ENCODE assay signal across 9 cellular contexts in genomic region chr19:38079926-38080380, GRCh38.
DNase-seq lines count a peak whose midpoint lies in the region; ATAC-seq and TF ChIP-seq lines count a peak whose summit lies in the region.
"Had no signal": no experiment of that assay in that cellular context is flagged by ENCODE, and none has a peak within 500 bp of the region (broad histone marks: within the 10 kb centered on the region; RNA-seq: fewer than 3 reads in every experiment).

No MANE protein-coding gene starts in this region.

- H3K4me1 ChIP-seq in endodermal cell (ENCODE audit: control insufficient read depth, insufficient read depth, low read length) (no peaks in the 10 kb centered on the region), skeletal muscle satellite cell (ENCODE audit: control insufficient read depth, insufficient read depth, low read length) (peaks cover 18% of the 10 kb centered on the region)

- H3K4me1 Mint-ChIP-seq in activated T-cell treated with anti-CD3 and anti-CD28 coated beads, Interleukin-2, amount 50 U/mL, for 72 hours (ENCODE audit: low read depth) = peaks cover 19% of the 10 kb centered on the region
- H3K4me1 Mint-ChIP-seq in endodermal cell = peaks cover 10% of the 10 kb centered on the region

- H3K9me3 Mint-ChIP-seq in activated T-cell treated with anti-CD3 and anti-CD28 coated beads, Interleukin-2, amount 50 U/mL, for 72 hours = no peaks in the 10 kb centered on the region
- H3K9me3 Mint-ChIP-seq in endodermal cell = peaks cover 3% of the 10 kb centered on the region

- H3K36me3 ChIP-seq in endodermal cell (ENCODE audit: control insufficient read depth, insufficient read depth, low read length) = peaks cover 4% of the 10 kb centered on the region
- H3K36me3 ChIP-seq in skeletal muscle satellite cell (ENCODE audit: insufficient read depth, low read length) = peaks cover 18% of the 10 kb centered on the region
- H3K36me3 ChIP-seq: thoracic aorta had no signal

- no peak overlapping the region for H3K27ac ChIP-seq in endodermal cell (ENCODE audit: low read depth, low read length)
- H3K27ac ChIP-seq: thoracic aorta had no signal

- no peaks in the 10 kb centered on the region for H3K27me3 Mint-ChIP-seq in activated T-cell treated with anti-CD3 and anti-CD28 coated beads, Interleukin-2, amount 50 U/mL, for 72 hours (ENCODE audit: low read depth)
- H3K27me3 Mint-ChIP-seq in endodermal cell (ENCODE audit: insufficient read depth) = no peaks in the 10 kb centered on the region

- H3K9me3 ChIP-seq in endodermal cell (ENCODE audit: control insufficient read depth, low read length) = no peaks in the 10 kb centered on the region
- H3K9me3 ChIP-seq in skeletal muscle satellite cell (replicated peaks; ENCODE audit: low read length) = no peaks in the 10 kb centered on the region
- H3K9me3 ChIP-seq: thoracic aorta had no signal

- H3K4me3 Mint-ChIP-seq in activated T-cell treated with anti-CD3 and anti-CD28 coated beads, Interleukin-2, amount 50 U/mL, for 72 hours = peak overlapping the region; percentile 41 to 49
- H3K4me3 Mint-ChIP-seq in endodermal cell = no peak overlapping the region

- intact Hi-C loops in lower leg skin (cut with DNase I; ENCODE audit: low total_unique reads) = no loop called here

- peaks cover 3 to 4% of the 10 kb centered on the region in 2 donors for H3K36me3 Mint-ChIP-seq in activated T-cell treated with anti-CD3 and anti-CD28 coated beads, Interleukin-2, amount 50 U/mL, for 72 hours (ENCODE audit: insufficient read depth in 2 of 2)
- peaks cover 17% of the 10 kb centered on the region for H3K36me3 Mint-ChIP-seq in endodermal cell (ENCODE audit: low read depth)

- no peak for DNase-seq in activated T-cell treated with anti-CD3 and anti-CD28 coated beads, Interleukin-2, amount 50 U/mL, for 72 hours
- no peak for DNase-seq in activated T-cell treated with anti-CD3 and anti-CD28 coated beads, Interleukin-2, amount 50 U/mL, for 1 hour
- peak; percentile 90 for DNase-seq in NCI-H774 (lab: John Stamatoyannopoulos, UW)
- peak; percentile 56 for DNase-seq in endodermal cell
- DNase-seq in lower leg skin (ENCODE audit: low spot score in 2 of 2) = no peak
- no peak for DNase-seq in NCI-H1694 (lab: John Stamatoyannopoulos, UW)

- H3K4me3 ChIP-seq in endodermal cell (ENCODE audit: low read length) (no peak overlapping the region), skeletal muscle satellite cell (ENCODE audit: low read length) (no peak overlapping the region), lower leg skin (ENCODE audit: low read depth, poor library complexity, severe bottlenecking) (no peak overlapping the region)
- H3K4me3 ChIP-seq: thoracic aorta had no signal

- 80 to 89% methylated on average over 1 of the region's 1 CpG for WGBS in endodermal cell (ENCODE audit: insufficient coverage in 1 of 2, insufficient read length in 1 of 2), 2 experiments
- WGBS in lower leg skin, 2 donors = 50 to 69% methylated on average over 1 of the region's 1 CpG

- peak overlapping the region; percentile 45 for H3K27ac Mint-ChIP-seq in activated T-cell treated with anti-CD3 and anti-CD28 coated beads, Interleukin-2, amount 50 U/mL, for 72 hours
- H3K27ac Mint-ChIP-seq in endodermal cell = peak overlapping the region; percentile 67

- H3K9ac ChIP-seq in endodermal cell (ENCODE audit: extremely low read depth, low read length, poor library complexity, severe bottlenecking) (no peak overlapping the region), skeletal muscle satellite cell (ENCODE audit: low read depth, low read length) (no peak overlapping the region)

- H3K4me2 ChIP-seq in skeletal muscle satellite cell (ENCODE audit: low read length) = peak overlapping the region; percentile 39

- no peak for TF ChIP-seq POLR2A in lower leg skin (IDR thresholded peaks at IDR 0.05)

- no peak for TF ChIP-seq CTCF in endodermal cell (conservative IDR thresholded peaks at IDR 0.05)
- TF ChIP-seq CTCF in lower leg skin (IDR thresholded peaks at IDR 0.05) = no peak

- peak; percentile 26 to 37 for ATAC-seq in activated T-cell treated with anti-CD3 and anti-CD28 coated beads, Interleukin-2, amount 50 U/mL, for 72 hours (replicated peaks in 1 of 2)
- peak; percentile 65 for ATAC-seq in HG02973 (IDR thresholded peaks at IDR 0.05; ENCODE audit: unreplicated experiment)

- H3K27me3 ChIP-seq in endodermal cell (ENCODE audit: control insufficient read depth, insufficient read depth, low read length, poor library complexity, severe bottlenecking) (no peaks in the 10 kb centered on the region), skeletal muscle satellite cell (ENCODE audit: control insufficient read depth, insufficient read depth, low read length) (no peaks in the 10 kb centered on the region)

Comparison
In these comparisons a context has a peak if more than half of its experiments do, and no peak if none do; other contexts are left out.
1. DNase-seq: peak in NCI-H774 (single experiment) and endodermal cell (single experiment); none in activated T-cell treated with anti-CD3 and anti-CD28 coated beads, Interleukin-2, amount 50 U/mL, for 72 hours (0 of 2), activated T-cell treated with anti-CD3 and anti-CD28 coated beads, Interleukin-2, amount 50 U/mL, for 1 hour (single experiment), lower leg skin (0 of 2) and NCI-H1694 (single experiment).